10 cellular contexts compared by ENCODE assay signal in the genomic region with DNA sequence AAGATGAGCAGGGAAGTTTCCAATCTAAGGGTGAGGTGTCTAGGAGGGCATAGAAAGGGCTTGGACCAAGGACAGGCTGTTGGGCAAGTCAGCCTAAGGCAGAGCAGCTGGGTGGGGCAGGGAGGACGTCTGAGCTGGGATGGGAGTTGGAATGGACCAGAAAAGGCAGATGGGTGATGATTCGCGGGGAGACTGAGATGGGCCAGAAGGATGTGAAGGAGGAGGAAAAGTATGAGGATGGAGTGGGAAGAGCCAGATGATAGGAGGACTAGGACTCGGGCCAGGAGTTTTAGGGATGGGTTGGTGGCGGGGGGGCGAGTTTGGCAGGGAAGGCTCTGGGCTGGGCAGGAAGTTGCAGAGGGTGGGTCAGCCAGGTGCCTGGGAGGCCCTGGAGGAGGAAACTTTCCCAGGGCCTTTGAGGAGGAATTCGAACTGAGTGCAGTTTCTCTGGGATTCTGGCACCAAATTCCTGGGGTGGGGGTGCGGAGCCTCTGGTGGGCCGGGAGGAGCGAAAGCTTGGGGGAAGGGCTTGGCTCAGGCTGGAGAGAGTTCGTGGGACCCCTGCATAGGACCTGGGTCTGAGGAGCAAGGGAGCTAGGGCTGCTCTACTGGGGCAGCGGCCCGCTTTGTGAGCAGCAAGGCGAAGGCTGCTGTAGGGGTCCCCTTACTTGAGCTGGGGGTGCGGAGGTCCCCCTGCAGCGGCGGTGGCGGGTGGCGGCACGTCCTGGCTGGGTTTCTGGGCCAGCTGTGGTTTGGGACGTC. TPM values are rescaled to one million over a fixed set of nuclear protein-coding genes. Genes with fewer than 3 reads are reported as not detected.
A peak's percentile ranks its signal among the peaks of the same experiment; 100 is the strongest.
DNase-seq lines count a peak whose midpoint lies in the region; ATAC-seq, FAIRE-seq and TF ChIP-seq lines count a peak whose summit lies in the region.
"Had no signal": no experiment of that assay in that cellular context is flagged by ENCODE, and none has a peak within 500 bp of the region (broad histone marks: within the 10 kb centered on the region; RNA-seq: fewer than 3 reads in every experiment).

No MANE protein-coding gene starts in this region.

- no peak for TF ChIP-seq RAD21 in K562 (CRISPR knock-in tag; conservative IDR thresholded peaks at IDR 0.05 in 1 of 2, IDR thresholded peaks at IDR 0.05 in 1 of 2)

- DNase-seq in K562 (ENCODE audit: extremely low read depth in 1 of 4, low spot score in 3 of 4) (peak in 1 of 4 experiments; percentile 5), iPS-NIHi11 (ENCODE audit: low spot score) (peak; percentile 62), NCI-H2107 (lab: John Stamatoyannopoulos, UW) (no peak), activated gamma-delta T cell treated with Interleukin-2 at 50 U/mL for 16 hours (no peak)
- no peak for DNase-seq in activated T-helper 2 cell treated with anti-CD3 and anti-CD28 coated beads, Interferon-gamma antibody, Interleukin-2, Interleukin-4, amounts not matched to agents 10 μg/mL and 5 μg/mL and 100 μg/mL, durations not matched to agents 14 hours and 24 hours and 36 hours (ENCODE audit: low spot score)

- 57% methylated on average over 4 of the region's 21 CpGs for WGBS in K562 (ENCODE audit: insufficient coverage, low coverage, missing lambda C conversion rate)

- H3K4me3 ChIP-seq in HEK293 (ENCODE audit: low read depth, low read length) (no peak overlapping the region), K562 (no peak overlapping the region), skin epidermis (peak overlapping the region in 1 of 7 experiments; percentile 25)

- no peaks in the 10 kb centered on the region for H4K20me1 ChIP-seq in K562 (replicated peaks; ENCODE audit: control insufficient read depth, insufficient read depth, low read length)

- TF ChIP-seq POLR2A in K562 (conservative IDR thresholded peaks at IDR 0.05), result no peak

- no peak overlapping the region for H3K9ac ChIP-seq in K562 (ENCODE audit: insufficient read depth in 1 of 2, low read depth in 2 of 2, low read length in 2 of 2)

- H3K4me1 ChIP-seq in HEK293 (ENCODE audit: control insufficient read depth, insufficient read depth, low read length), result no peaks in the 10 kb centered on the region
- peaks cover 2 to 41% of the 10 kb centered on the region in 2 experiments; a peak in 3 of 5 replicates for H3K4me1 ChIP-seq in K562 (replicated peaks in 1 of 2; ENCODE audit: control insufficient read depth in 2 of 2, insufficient read depth in 2 of 2, low read length in 2 of 2)

- H3K36me3 ChIP-seq in HEK293 (ENCODE audit: control insufficient read depth in 2 of 2, insufficient read depth in 1 of 2, low read length in 2 of 2) (peaks cover 0 to 31% of the 10 kb centered on the region in 2 experiments; a peak in 1 of 3 replicates), K562 (ENCODE audit: control insufficient read depth, insufficient read depth, low read length) (peaks cover 36% of the 10 kb centered on the region; the same call in 2 of the 3 replicates)

- no peak overlapping the region for H3K27ac ChIP-seq in HEK293 (ENCODE audit: extremely low read depth, low read depth, low read length)
- H3K27ac ChIP-seq in K562 (ENCODE audit: extremely low read depth, low read depth, low read length), result no peak overlapping the region
- peak overlapping the region in 16 of 21 experiments; percentile 6 to 87 (median 65) for H3K27ac ChIP-seq in skin epidermis

- ATAC-seq in K562 (peak; percentile 7; the same call in 2 of the 3 replicates), HG02884 (IDR thresholded peaks at IDR 0.05; ENCODE audit: unreplicated experiment) (no peak)

- no peaks in the 10 kb centered on the region for H3K27me3 Mint-ChIP-seq in activated T-helper 2 cell treated with anti-CD3 and anti-CD28 coated beads, Interferon-gamma antibody, Interleukin-2, Interleukin-4, amounts not matched to agents 10 μg/mL and 5 μg/mL and 100 μg/mL, durations not matched to agents 14 hours and 24 hours and 36 hours (ENCODE audit: low read depth)

- intact Hi-C loops in K562 (cut with micrococcal nuclease), result no loop called here
- intact Hi-C loops in activated T-helper 2 cell treated with anti-CD3 and anti-CD28 coated beads, Interferon-gamma antibody, Interleukin-2, Interleukin-4, amounts not matched to agents 10 μg/mL and 5 μg/mL and 100 μg/mL, durations not matched to agents 14 hours and 24 hours and 36 hours (cut with micrococcal nuclease), result no loop called here

- POLR2A ChIA-PET in HEK293 (lab: Yijun Ruan, JAX) (interaction anchor here (1.5 kb wide), 1 partner anchor 18 kb away, joined by 4 read pairs; no protein-coding TSS in a partner anchor), K562 (lab: Yijun Ruan, JAX) (interaction anchor here (1.0 kb wide), 1 partner anchor 9 kb away, joined by 6 read pairs; a partner anchor contains a TSS)

- FAIRE-seq in K562 (lab: Jason Lieb, UNC), result no peak
- FAIRE-seq: endometrium had no signal

- in situ Hi-C loops in K562 (cut with MboI), result no loop called here

- H3K27ac Mint-ChIP-seq in activated T-helper 2 cell treated with anti-CD3 and anti-CD28 coated beads, Interferon-gamma antibody, Interleukin-2, Interleukin-4, amounts not matched to agents 10 μg/mL and 5 μg/mL and 100 μg/mL, durations not matched to agents 14 hours and 24 hours and 36 hours, result no peak overlapping the region
- H3K27ac Mint-ChIP-seq: T-helper 1 cell treated with Interleukin-12 subunit alpha and Interleukin-12 subunit beta and Interleukin-4 antibody, amounts not matched to agents 30 μg/mL and 1 μg/mL, for 36 hours had no signal

- no peak overlapping the region for H2AFZ ChIP-seq in K562 (ENCODE audit: low read depth, low read length)

- TF ChIP-seq CTCF in HEK293 (tag by site-specific recombination; IDR thresholded peaks at IDR 0.05) (no peak), K562 (IDR thresholded peaks at IDR 0.05 in 2 of 3, conservative IDR thresholded peaks at IDR 0.05 in 1 of 3; ENCODE audit: insufficient read depth in 2 of 3, low read depth in 1 of 3, low read length in 3 of 3) (no peak)

- no peaks in the 10 kb centered on the region for H3K27me3 ChIP-seq in K562 (ENCODE audit: control insufficient read depth in 2 of 2, insufficient read depth in 2 of 2, low read length in 2 of 2)

- peaks cover 37% of the 10 kb centered on the region for H3K36me3 Mint-ChIP-seq in activated T-helper 2 cell treated with anti-CD3 and anti-CD28 coated beads, Interferon-gamma antibody, Interleukin-2, Interleukin-4, amounts not matched to agents 10 μg/mL and 5 μg/mL and 100 μg/mL, durations not matched to agents 14 hours and 24 hours and 36 hours (ENCODE audit: low read depth)

- no peak overlapping the region for H3K4me3 Mint-ChIP-seq in activated T-helper 2 cell treated with anti-CD3 and anti-CD28 coated beads, Interferon-gamma antibody, Interleukin-2, Interleukin-4, amounts not matched to agents 10 μg/mL and 5 μg/mL and 100 μg/mL, durations not matched to agents 14 hours and 24 hours and 36 hours (ENCODE audit: low read depth)
- H3K4me3 Mint-ChIP-seq: T-helper 1 cell treated with Interleukin-12 subunit alpha and Interleukin-12 subunit beta and Interleukin-4 antibody, amounts not matched to agents 30 μg/mL and 1 μg/mL, for 36 hours had no signal

- H3K4me1 Mint-ChIP-seq in activated T-helper 2 cell treated with anti-CD3 and anti-CD28 coated beads, Interferon-gamma antibody, Interleukin-2, Interleukin-4, amounts not matched to agents 10 μg/mL and 5 μg/mL and 100 μg/mL, durations not matched to agents 14 hours and 24 hours and 36 hours (ENCODE audit: low read depth), result peaks cover 4% of the 10 kb centered on the region

- no peaks in the 10 kb centered on the region for H3K79me2 ChIP-seq in K562 (ENCODE audit: control insufficient read depth, insufficient read depth, low read length)

- H3K4me2 ChIP-seq in K562 (ENCODE audit: insufficient read depth, low read length), result no peak overlapping the region

- no peaks in the 10 kb centered on the region for H3K9me1 ChIP-seq in K562 (ENCODE audit: control insufficient read depth, insufficient read depth, low read length)

- CTCF ChIA-PET in HEK293 (lab: Yijun Ruan, JAX) (interaction anchor here (0.6 kb wide), 1 partner anchor 45 kb away, joined by 3 read pairs; no protein-coding TSS in a partner anchor), K562 (lab: Yijun Ruan, JAX; ENCODE audit: low intra/inter-chr PET ratio) (no interaction called here)

- TF ChIP-seq EP300 in K562 (IDR thresholded peaks at IDR 0.05; ENCODE audit: low read length), result no peak

- BruUV-seq in K562 (replicated peaks; lab: Mats Ljungman, UMichigan), result no TSS peak

- H3K9me3 ChIP-seq in HEK293 (ENCODE audit: control insufficient read depth, insufficient read depth, low read depth, low read length) (no peaks in the 10 kb centered on the region), K562 (replicated peaks; ENCODE audit: control insufficient read depth, insufficient read depth, low read depth, low read length) (no peaks in the 10 kb centered on the region)

- no peaks in the 10 kb centered on the region for H3K9me3 Mint-ChIP-seq in activated T-helper 2 cell treated with anti-CD3 and anti-CD28 coated beads, Interferon-gamma antibody, Interleukin-2, Interleukin-4, amounts not matched to agents 10 μg/mL and 5 μg/mL and 100 μg/mL, durations not matched to agents 14 hours and 24 hours and 36 hours
- H3K9me3 Mint-ChIP-seq: T-helper 1 cell treated with Interleukin-12 subunit alpha and Interleukin-12 subunit beta and Interleukin-4 antibody, amounts not matched to agents 30 μg/mL and 1 μg/mL, for 36 hours had no signal

RNA-seq across cellular contexts. Expression of a gene that starts 8.7 kb away (rescaled TPM):
- 280 and 965 TPM in 2 replicates for total RNA-seq in K562 (2011; cell fraction: chromatin; rRNA removed; ENCODE audit: low replicate concordance)
- total RNA-seq in K562 (2011; cell fraction: nucleolus; rRNA removed), result 1,302 and 2,067 TPM in 2 replicates
- 1,014 and 1,106 TPM in 2 replicates for total RNA-seq in K562 (2011; cell fraction: nucleoplasm; rRNA removed)
- 203 and 272 TPM in 2 replicates for total RNA-seq in K562 (2014; rRNA removed)
- 107 and 115 TPM in 2 replicates for total RNA-seq in K562 (2014; rRNA removed; fragmentation: Illumina TruSeq; extraction: Trizol)
- total RNA-seq in K562 (2015; rRNA removed; fragmentation: Illumina TruSeq; extraction: Trizol), result 187 and 190 TPM in 2 replicates
- total RNA-seq in K562 (2021), result 264 and 292 TPM in 2 replicates
- 436 and 513 TPM in 2 replicates for polyA plus RNA-seq in K562 (2011; rRNA removed)
- polyA plus RNA-seq in K562 (2011; cell fraction: cytosol; rRNA removed), result 819 and 2,428 TPM in 2 replicates
- 230 and 506 TPM in 2 replicates for polyA plus RNA-seq in K562 (2011; cell fraction: nucleus; rRNA removed)
- 447 and 511 TPM in 2 replicates for polyA plus RNA-seq in K562 (2012)
- 273 and 317 TPM in 2 replicates for polyA plus RNA-seq in K562 (2014; fragmentation: Illumina TruSeq; extraction: Trizol)
- 100 to 1,000 TPM; 530 to 699 TPM for polyA plus RNA-seq in K562 (2014; fragmentation: Nextera tagmentation; extraction: Ambion mirVana)
- polyA plus RNA-seq in K562 (2014; rRNA removed), result 167 and 174 TPM in 2 replicates
- 359 and 800 TPM in 2 replicates for polyA minus RNA-seq in K562 (2011; rRNA and poly(A)+ RNA removed)
- polyA minus RNA-seq in K562 (2011; cell fraction: cytosol; rRNA and poly(A)+ RNA removed), result 495 and 903 TPM in 2 replicates
- 104 and 113 TPM in 2 replicates for polyA minus RNA-seq in K562 (2011; cell fraction: nucleus; rRNA and poly(A)+ RNA removed)
- total RNA-seq in activated T-helper 2 cell treated with anti-CD3 and anti-CD28 coated beads, Interferon-gamma antibody, Interleukin-2, Interleukin-4, amounts not matched to agents 10 μg/mL and 5 μg/mL and 100 μg/mL, durations not matched to agents 14 hours and 24 hours and 36 hours, result 76.5 and 77.1 TPM in 2 replicates

RNA-seq across cellular contexts. Expression of a gene that starts 12.5 kb away (rescaled TPM):
- total RNA-seq in K562 (2011; cell fraction: chromatin; rRNA removed; ENCODE audit: low replicate concordance), result 73.6 and 169 TPM in 2 replicates
- 112 and 121 TPM in 2 replicates for total RNA-seq in K562 (2011; cell fraction: nucleolus; rRNA removed)
- total RNA-seq in K562 (2011; cell fraction: nucleoplasm; rRNA removed), result 88.2 and 117 TPM in 2 replicates
- 22.2 and 24.5 TPM in 2 replicates for total RNA-seq in K562 (2014; rRNA removed)
- 21.4 and 22.1 TPM in 2 replicates for total RNA-seq in K562 (2014; rRNA removed; fragmentation: Illumina TruSeq; extraction: Trizol)
- 26.1 and 29.4 TPM in 2 replicates for total RNA-seq in K562 (2015; rRNA removed; fragmentation: Illumina TruSeq; extraction: Trizol)
- 67.7 and 70.0 TPM in 2 replicates for total RNA-seq in K562 (2021)
- 43.0 and 57.6 TPM in 2 replicates for polyA plus RNA-seq in K562 (2011; rRNA removed)
- 38.6 and 60.5 TPM in 2 replicates for polyA plus RNA-seq in K562 (2011; cell fraction: cytosol; rRNA removed)
- 132 and 195 TPM in 2 replicates for polyA plus RNA-seq in K562 (2011; cell fraction: nucleus; rRNA removed)
- polyA plus RNA-seq in K562 (2012), result 46.8 and 58.0 TPM in 2 replicates
- polyA plus RNA-seq in K562 (2014; fragmentation: Illumina TruSeq; extraction: Trizol), result 48.1 and 60.1 TPM in 2 replicates
- 1 to 10 TPM; 5.5 to 8.8 TPM for polyA plus RNA-seq in K562 (2014; fragmentation: Nextera tagmentation; extraction: Ambion mirVana)
- 38.6 and 42.0 TPM in 2 replicates for polyA plus RNA-seq in K562 (2014; rRNA removed)
- 50.5 and 58.7 TPM in 2 replicates for polyA minus RNA-seq in K562 (2011; rRNA and poly(A)+ RNA removed)
- polyA minus RNA-seq in K562 (2011; cell fraction: cytosol; rRNA and poly(A)+ RNA removed), result 33.5 and 38.0 TPM in 2 replicates
- 54.1 and 55.8 TPM in 2 replicates for polyA minus RNA-seq in K562 (2011; cell fraction: nucleus; rRNA and poly(A)+ RNA removed)
- total RNA-seq in activated T-helper 2 cell treated with anti-CD3 and anti-CD28 coated beads, Interferon-gamma antibody, Interleukin-2, Interleukin-4, amounts not matched to agents 10 μg/mL and 5 μg/mL and 100 μg/mL, durations not matched to agents 14 hours and 24 hours and 36 hours, result 85.3 and 86.1 TPM in 2 replicates

RNA-seq across cellular contexts. Expression of a gene that starts 46.1 kb away (rescaled TPM):
- 0.88 and 1.1 TPM in 2 replicates for total RNA-seq in K562 (2011; cell fraction: chromatin; rRNA removed; ENCODE audit: low replicate concordance)
- total RNA-seq in K562 (2011; cell fraction: nucleolus; rRNA removed), result 0.26 TPM in 1 of 2 replicates, not detected in the other
- 0.66 TPM in 1 of 2 replicates, not detected in the other for total RNA-seq in K562 (2011; cell fraction: nucleoplasm; rRNA removed)
- 0.18 TPM in 1 of 2 replicates, not detected in the other for total RNA-seq in K562 (2014; rRNA removed)
- 0.10 and 0.15 TPM in 2 replicates for total RNA-seq in K562 (2014; rRNA removed; fragmentation: Illumina TruSeq; extraction: Trizol)
- not detected in 2 replicates for total RNA-seq in K562 (2015; rRNA removed; fragmentation: Illumina TruSeq; extraction: Trizol)
- total RNA-seq in K562 (2021), result 0.24 and 0.38 TPM in 2 replicates
- 0.01 and 0.12 TPM in 2 replicates for polyA plus RNA-seq in K562 (2011; rRNA removed)
- 0.10 and 0.15 TPM in 2 replicates for polyA plus RNA-seq in K562 (2011; cell fraction: cytosol; rRNA removed)
- polyA plus RNA-seq in K562 (2011; cell fraction: nucleus; rRNA removed), result 0.18 and 0.42 TPM in 2 replicates
- polyA plus RNA-seq in K562 (2012), result 0.30 and 0.66 TPM in 2 replicates
- polyA plus RNA-seq in K562 (2014; fragmentation: Illumina TruSeq; extraction: Trizol), result 0.14 and 0.28 TPM in 2 replicates
- polyA plus RNA-seq in K562 (2014; fragmentation: Nextera tagmentation; extraction: Ambion mirVana), result under 1 TPM in 1 of 2 experiments, not detected in 1; 0.07 TPM
- 0.24 TPM in 1 of 2 replicates, not detected in the other for polyA plus RNA-seq in K562 (2014; rRNA removed)
- 0.09 and 1.2 TPM in 2 replicates for polyA minus RNA-seq in K562 (2011; rRNA and poly(A)+ RNA removed)
- 0.36 and 1.2 TPM in 2 replicates for polyA minus RNA-seq in K562 (2011; cell fraction: cytosol; rRNA and poly(A)+ RNA removed)
- 0.13 and 0.22 TPM in 2 replicates for polyA minus RNA-seq in K562 (2011; cell fraction: nucleus; rRNA and poly(A)+ RNA removed)
- 0.21 TPM in 2 replicates for total RNA-seq in activated T-helper 2 cell treated with anti-CD3 and anti-CD28 coated beads, Interferon-gamma antibody, Interleukin-2, Interleukin-4, amounts not matched to agents 10 μg/mL and 5 μg/mL and 100 μg/mL, durations not matched to agents 14 hours and 24 hours and 36 hours

RNA-seq across cellular contexts. Expression of a gene that starts 56.2 kb away (rescaled TPM):
- total RNA-seq in K562 (2011; cell fraction: chromatin; rRNA removed; ENCODE audit: low replicate concordance), result 0.92 and 1.3 TPM in 2 replicates
- total RNA-seq in K562 (2011; cell fraction: nucleolus; rRNA removed), result 0.53 and 0.67 TPM in 2 replicates
- total RNA-seq in K562 (2011; cell fraction: nucleoplasm; rRNA removed), result 1.1 and 1.2 TPM in 2 replicates
- 0.41 and 2.1 TPM in 2 replicates for total RNA-seq in K562 (2014; rRNA removed)
- 0.26 and 0.55 TPM in 2 replicates for total RNA-seq in K562 (2014; rRNA removed; fragmentation: Illumina TruSeq; extraction: Trizol)
- total RNA-seq in K562 (2015; rRNA removed; fragmentation: Illumina TruSeq; extraction: Trizol), result 1.1 and 1.5 TPM in 2 replicates
- 0.89 and 2.0 TPM in 2 replicates for total RNA-seq in K562 (2021)
- 0.28 and 0.93 TPM in 2 replicates for polyA plus RNA-seq in K562 (2011; rRNA removed)
- polyA plus RNA-seq in K562 (2011; cell fraction: cytosol; rRNA removed), result 0.72 and 0.88 TPM in 2 replicates
- polyA plus RNA-seq in K562 (2011; cell fraction: nucleus; rRNA removed), result 0.68 and 0.97 TPM in 2 replicates
- 2.0 and 5.5 TPM in 2 replicates for polyA plus RNA-seq in K562 (2012)
- 0.79 and 1.2 TPM in 2 replicates for polyA plus RNA-seq in K562 (2014; fragmentation: Illumina TruSeq; extraction: Trizol)
- polyA plus RNA-seq in K562 (2014; fragmentation: Nextera tagmentation; extraction: Ambion mirVana), result under 1 TPM; 0.18 to 0.28 TPM
- polyA plus RNA-seq in K562 (2014; rRNA removed), result 1.2 and 2.0 TPM in 2 replicates
- polyA minus RNA-seq in K562 (2011; rRNA and poly(A)+ RNA removed), result 0.07 and 0.09 TPM in 2 replicates
- polyA minus RNA-seq in K562 (2011; cell fraction: cytosol; rRNA and poly(A)+ RNA removed), result 0.48 TPM in 1 of 2 replicates, not detected in the other
- 0.27 and 0.56 TPM in 2 replicates for polyA minus RNA-seq in K562 (2011; cell fraction: nucleus; rRNA and poly(A)+ RNA removed)
- 3.0 and 3.3 TPM in 2 replicates for total RNA-seq in activated T-helper 2 cell treated with anti-CD3 and anti-CD28 coated beads, Interferon-gamma antibody, Interleukin-2, Interleukin-4, amounts not matched to agents 10 μg/mL and 5 μg/mL and 100 μg/mL, durations not matched to agents 14 hours and 24 hours and 36 hours

Comparison
In these comparisons a context has a peak if more than half of its experiments do, and no peak if none do; other contexts are left out.
1. H3K27ac ChIP-seq: peak in skin epidermis (16 of 21); none in HEK293 (single experiment) and K562 (single experiment).